1 cellular context compared by ENCODE assay signal in genomic region chr16:67917852-67918236, GRCh38.
TF ChIP-seq lines count a peak whose summit lies in the region.

No MANE protein-coding gene starts in this region.

TF ChIP-seq in WTC11, 78 proteins besides CTCF, POLR2A, EP300 and RAD21 (continued from another document):
- TF ChIP-seq USF2 (CRISPR knock-in tag; IDR thresholded peaks at IDR 0.05) (no peak), ZNF138 (CRISPR knock-in tag; conservative IDR thresholded peaks at IDR 0.05) (no peak), GABPB1 (CRISPR knock-in tag; IDR thresholded peaks at IDR 0.05) (no peak), NFATC4 (CRISPR knock-in tag; IDR thresholded peaks at IDR 0.05) (no peak), ZMAT4 (CRISPR knock-in tag; IDR thresholded peaks at IDR 0.05) (no peak), IRF2 (CRISPR knock-in tag; IDR thresholded peaks at IDR 0.05; ENCODE audit: borderline replicate concordance, low read depth) (no peak), FOXJ3 (CRISPR knock-in tag; IDR thresholded peaks at IDR 0.05; ENCODE audit: borderline replicate concordance) (no peak), CDX4 (CRISPR knock-in tag; IDR thresholded peaks at IDR 0.05; ENCODE audit: borderline replicate concordance) (no peak), TP53 (CRISPR knock-in tag; IDR thresholded peaks at IDR 0.05) (no peak)
